Comparison of ENCODE assay signal across 1 cellular context in the genomic region with DNA sequence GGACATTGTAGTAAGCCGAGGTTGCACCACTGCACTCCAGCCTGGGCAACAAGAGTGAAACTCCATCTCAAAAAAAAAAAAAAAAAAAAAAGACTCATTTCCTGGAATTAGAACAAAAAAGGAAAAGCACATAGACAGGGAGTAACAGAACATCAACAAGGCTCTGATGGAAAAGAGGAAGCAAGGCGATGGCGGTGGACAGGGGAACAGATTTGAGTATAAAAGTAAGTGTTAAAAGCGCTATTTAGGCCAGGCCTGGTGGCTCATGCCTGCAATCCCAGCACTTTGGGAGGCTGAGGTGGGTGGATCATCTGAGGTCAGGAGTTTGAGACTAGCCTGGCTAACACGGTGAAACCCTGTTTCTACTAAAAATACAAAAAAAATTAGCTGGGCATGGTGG.
TF ChIP-seq lines count a peak whose summit lies in the region.

No MANE protein-coding gene starts in this region.

TF ChIP-seq in K562, 482 proteins besides CTCF, POLR2A, EP300 and RAD21:
- TF ChIP-seq, protein P1, sequence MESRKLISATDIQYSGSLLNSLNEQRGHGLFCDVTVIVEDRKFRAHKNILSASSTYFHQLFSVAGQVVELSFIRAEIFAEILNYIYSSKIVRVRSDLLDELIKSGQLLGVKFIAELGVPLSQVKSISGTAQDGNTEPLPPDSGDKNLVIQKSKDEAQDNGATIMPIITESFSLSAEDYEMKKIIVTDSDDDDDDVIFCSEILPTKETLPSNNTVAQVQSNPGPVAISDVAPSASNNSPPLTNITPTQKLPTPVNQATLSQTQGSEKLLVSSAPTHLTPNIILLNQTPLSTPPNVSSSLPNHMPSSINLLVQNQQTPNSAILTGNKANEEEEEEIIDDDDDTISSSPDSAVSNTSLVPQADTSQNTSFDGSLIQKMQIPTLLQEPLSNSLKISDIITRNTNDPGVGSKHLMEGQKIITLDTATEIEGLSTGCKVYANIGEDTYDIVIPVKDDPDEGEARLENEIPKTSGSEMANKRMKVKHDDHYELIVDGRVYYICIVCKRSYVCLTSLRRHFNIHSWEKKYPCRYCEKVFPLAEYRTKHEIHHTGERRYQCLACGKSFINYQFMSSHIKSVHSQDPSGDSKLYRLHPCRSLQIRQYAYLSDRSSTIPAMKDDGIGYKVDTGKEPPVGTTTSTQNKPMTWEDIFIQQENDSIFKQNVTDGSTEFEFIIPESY (CRISPR knock-in tag; IDR thresholded peaks at IDR 0.05) = peak; percentile 64; the same call in 1 of the 2 replicates
